In genomic region chr7:121449304-121449703, GRCh38 we compare ENCODE assay signal across 16 cellular contexts. TPM values are rescaled to one million over a fixed set of nuclear protein-coding genes. Genes with fewer than 3 reads are reported as not detected.
DNase-seq lines count a peak whose midpoint lies in the region; ATAC-seq, FAIRE-seq and TF ChIP-seq lines count a peak whose summit lies in the region.
"Had no signal": no experiment of that assay in that cellular context is flagged by ENCODE, and none has a peak within 500 bp of the region (broad histone marks: within the 10 kb centered on the region; RNA-seq: fewer than 3 reads in every experiment).

No MANE protein-coding gene starts in this region.

- H3K27me3 Mint-ChIP-seq in activated T-helper 1 cell treated with anti-CD3 and anti-CD28 coated beads, Interleukin-12 subunit alpha, Interleukin-12 subunit beta, Interleukin-2, Interleukin-4 antibody, amounts not matched to agents 30 ng/mL and 10 ng/mL and 1 ng/mL, durations not matched to agents 14 hours and 24 hours and 36 hours (ENCODE audit: insufficient read depth): no peaks in the 10 kb centered on the region
- H3K27me3 Mint-ChIP-seq: activated B cell treated with CpG ODN at 0.5 μM for 24 hours had no signal

- no peak for FAIRE-seq in GM12878 (lab: Jason Lieb, UNC)
- FAIRE-seq: GM12892 had no signal

- intact Hi-C loops in GM12878 (cut with micrococcal nuclease; ENCODE audit: unreplicated experiment): no loop called here
- intact Hi-C loops in sigmoid colon (cut with DNase I): no loop called here
- intact Hi-C loops in activated T-helper 1 cell treated with anti-CD3 and anti-CD28 coated beads, Interleukin-12 subunit alpha, Interleukin-12 subunit beta, Interleukin-2, Interleukin-4 antibody, amounts not matched to agents 30 ng/mL and 10 ng/mL and 1 ng/mL, durations not matched to agents 14 hours and 24 hours and 36 hours (cut with micrococcal nuclease): no loop called here

- SMC1A ChIA-PET in GM12878 (lab: Charles Lee; ENCODE audit: uncharacterized antibody, unreplicated experiment): interaction anchor here (0.6 to 2.6 kb wide), 8 partner anchors 9 to 282 kb away, joined by 3 to 21 read pairs (median 4); no protein-coding TSS in a partner anchor

- H3K9me2 ChIP-seq in hepatocyte (replicated peaks; ENCODE audit: insufficient read depth): no peaks in the 10 kb centered on the region

- POLR2A ChIA-PET in GM12878 (lab: Charles Lee): interaction anchor here (1.0 to 2.5 kb wide), 3 partner anchors 8 to 70 kb away, joined by 4 to 10 read pairs (median 4); no protein-coding TSS in a partner anchor

- H3K4me3 ChIP-seq in AG09309 (ENCODE audit: control insufficient read depth, low read depth, low read length) (no peak overlapping the region), GM12878 (no peak overlapping the region), hepatocyte (no peak overlapping the region), sigmoid colon (no peak overlapping the region), osteoblast (ENCODE audit: insufficient read depth, low read length) (no peak overlapping the region)
- H3K4me3 ChIP-seq: heart right ventricle, MG63, prostate gland had no signal

- peak; percentile 35; the same call in 1 of the 3 replicates for ATAC-seq in GM12878
- ATAC-seq: heart right ventricle, left colon had no signal

- RAD21 ChIA-PET in GM12878 (lab: Charles Lee; ENCODE audit: unreplicated experiment): interaction anchor here (1.1 to 1.4 kb wide), 2 partner anchors 81 to 87 kb away, joined by 3 to 4 read pairs; no protein-coding TSS in a partner anchor

- no peak overlapping the region for H3K27ac Mint-ChIP-seq in activated T-helper 1 cell treated with anti-CD3 and anti-CD28 coated beads, Interleukin-12 subunit alpha, Interleukin-12 subunit beta, Interleukin-2, Interleukin-4 antibody, amounts not matched to agents 30 ng/mL and 10 ng/mL and 1 ng/mL, durations not matched to agents 14 hours and 24 hours and 36 hours
- H3K27ac Mint-ChIP-seq: activated B cell treated with CpG ODN at 0.5 μM for 24 hours; activated naive CD4-positive, alpha-beta T cell treated with anti-CD3 and anti-CD28 coated beads for 36 hours had no signal

- in situ Hi-C loops in GM12878 (cut with MboI): no loop called here

- H3K9ac ChIP-seq in GM12878 (ENCODE audit: control insufficient read depth, insufficient read depth, low read length): no peak overlapping the region

- H3K4me1 ChIP-seq in GM12878 (ENCODE audit: control insufficient read depth, insufficient read depth, low read length) (no peaks in the 10 kb centered on the region), hepatocyte (ENCODE audit: insufficient read depth) (no peaks in the 10 kb centered on the region), sigmoid colon (no peaks in the 10 kb centered on the region), osteoblast (ENCODE audit: insufficient read depth, low read length) (peaks cover 10% of the 10 kb centered on the region)
- H3K4me1 ChIP-seq: prostate gland had no signal

- H2AFZ ChIP-seq in GM12878 (ENCODE audit: control insufficient read depth, low read depth, low read length) (no peak overlapping the region), hepatocyte (no peak overlapping the region), osteoblast (ENCODE audit: low read length) (no peak overlapping the region)

- TF ChIP-seq EP300 in GM12878 (IDR thresholded peaks at IDR 0.05; ENCODE audit: borderline replicate concordance in 1 of 2, control insufficient read depth in 1 of 2, low read depth in 2 of 2, low read length in 2 of 2): no peak
- TF ChIP-seq EP300 in sigmoid colon (IDR thresholded peaks at IDR 0.05): no peak

- H3K36me3 ChIP-seq in GM12878 (ENCODE audit: control insufficient read depth in 2 of 2, insufficient read depth in 2 of 2, low read length in 1 of 2) (no peaks in the 10 kb centered on the region), hepatocyte (replicated peaks; ENCODE audit: insufficient read depth, low read depth) (no peaks in the 10 kb centered on the region), sigmoid colon (no peaks in the 10 kb centered on the region), osteoblast (ENCODE audit: insufficient read depth, low read length) (no peaks in the 10 kb centered on the region)
- H3K36me3 ChIP-seq: heart right ventricle, MG63, prostate gland had no signal

- BruUV-seq in GM12878 (replicated peaks; lab: Mats Ljungman, UMichigan): no TSS peak

- no peaks in the 10 kb centered on the region for H3K4me1 Mint-ChIP-seq in activated T-helper 1 cell treated with anti-CD3 and anti-CD28 coated beads, Interleukin-12 subunit alpha, Interleukin-12 subunit beta, Interleukin-2, Interleukin-4 antibody, amounts not matched to agents 30 ng/mL and 10 ng/mL and 1 ng/mL, durations not matched to agents 14 hours and 24 hours and 36 hours (ENCODE audit: low read depth)

- peaks cover 11% of the 10 kb centered on the region for H3K9me3 Mint-ChIP-seq in activated T-helper 1 cell treated with anti-CD3 and anti-CD28 coated beads, Interleukin-12 subunit alpha, Interleukin-12 subunit beta, Interleukin-2, Interleukin-4 antibody, amounts not matched to agents 30 ng/mL and 10 ng/mL and 1 ng/mL, durations not matched to agents 14 hours and 24 hours and 36 hours
- H3K9me3 Mint-ChIP-seq: activated naive CD4-positive, alpha-beta T cell treated with anti-CD3 and anti-CD28 coated beads for 36 hours had no signal

- H3K36me3 Mint-ChIP-seq in activated T-helper 1 cell treated with anti-CD3 and anti-CD28 coated beads, Interleukin-12 subunit alpha, Interleukin-12 subunit beta, Interleukin-2, Interleukin-4 antibody, amounts not matched to agents 30 ng/mL and 10 ng/mL and 1 ng/mL, durations not matched to agents 14 hours and 24 hours and 36 hours (ENCODE audit: low read depth): peaks cover 3% of the 10 kb centered on the region

- WGBS in GM12878 (ENCODE audit: insufficient coverage, insufficient replicate concordance, low lambda C conversion rate, missing lambda C conversion rate): 70% methylated on average over 2 of the region's 2 CpGs
- 72% methylated on average over 2 of the region's 2 CpGs for WGBS in hepatocyte (ENCODE audit: low lambda C conversion rate, missing lambda C conversion rate)
- WGBS in sigmoid colon, 2 donors: 71 to 75% methylated on average over 2 of the region's 2 CpGs

- no peak for DNase-seq in AG09309 (ENCODE audit: low read depth)
- peak; percentile 6 for DNase-seq in NCI-H226
- DNase-seq in GM12878 (ENCODE audit: low read depth, low spot score): no peak
- DNase-seq in hepatocyte (ENCODE audit: low spot score): peak; percentile 34
- DNase-seq in NCI-H2081 (lab: John Stamatoyannopoulos, UW): no peak
- DNase-seq in sigmoid colon: no peak
- DNase-seq in activated T-helper 1 cell treated with anti-CD3 and anti-CD28 coated beads, Interleukin-12 subunit alpha, Interleukin-12 subunit beta, Interleukin-2, Interleukin-4 antibody, amounts not matched to agents 30 ng/mL and 10 ng/mL and 1 ng/mL, durations not matched to agents 14 hours and 24 hours and 36 hours (ENCODE audit: low spot score): no peak
- DNase-seq in osteoblast (ENCODE audit: insufficient read length, low spot score, missing footprints): no peak
- DNase-seq: activated B cell treated with CpG ODN at 0.5 μM for 24 hours; activated naive CD4-positive, alpha-beta T cell treated with anti-CD3 and anti-CD28 coated beads for 36 hours; heart right ventricle; left colon; MG63; NCI-H2107 had no signal

- no peak overlapping the region for H3K4me3 Mint-ChIP-seq in activated T-helper 1 cell treated with anti-CD3 and anti-CD28 coated beads, Interleukin-12 subunit alpha, Interleukin-12 subunit beta, Interleukin-2, Interleukin-4 antibody, amounts not matched to agents 30 ng/mL and 10 ng/mL and 1 ng/mL, durations not matched to agents 14 hours and 24 hours and 36 hours
- H3K4me3 Mint-ChIP-seq: activated B cell treated with CpG ODN at 0.5 μM for 24 hours; activated naive CD4-positive, alpha-beta T cell treated with anti-CD3 and anti-CD28 coated beads for 36 hours had no signal

- H3K27me3 ChIP-seq in GM12878 (replicated peaks in 1 of 2; ENCODE audit: control insufficient read depth in 2 of 2, insufficient read depth in 2 of 2, low read length in 1 of 2): no peaks in the 10 kb centered on the region
- H3K27me3 ChIP-seq in hepatocyte: no peaks in the 10 kb centered on the region
- H3K27me3 ChIP-seq in sigmoid colon: no peaks in the 10 kb centered on the region
- no peaks in the 10 kb centered on the region for H3K27me3 ChIP-seq in osteoblast (ENCODE audit: insufficient read depth, low read length)
- H3K27me3 ChIP-seq: MG63 had no signal

- H3K27ac ChIP-seq in GM12878 (ENCODE audit: control insufficient read depth, insufficient read depth): no peak overlapping the region
- H3K27ac ChIP-seq in hepatocyte: peak overlapping the region; percentile 7
- no peak overlapping the region for H3K27ac ChIP-seq in sigmoid colon
- H3K27ac ChIP-seq in osteoblast (ENCODE audit: low read depth, low read length): no peak overlapping the region
- H3K27ac ChIP-seq: prostate gland had no signal

- H4K20me1 ChIP-seq in GM12878 (ENCODE audit: control insufficient read depth, insufficient read depth) (no peaks in the 10 kb centered on the region), hepatocyte (ENCODE audit: insufficient read depth, poor library complexity, severe bottlenecking) (no peaks in the 10 kb centered on the region), osteoblast (ENCODE audit: insufficient read depth, low read length) (no peaks in the 10 kb centered on the region)

- CTCF ChIA-PET in GM12878 (lab: Yijun Ruan, JAX): interaction anchor here (0.7 to 1.5 kb wide), 4 partner anchors 9 to 98 kb away, joined by 3 to 4 read pairs (median 4); no protein-coding TSS in a partner anchor

- H3K9me3 ChIP-seq in GM12878 (replicated peaks; ENCODE audit: control insufficient read depth, insufficient read depth, low read length) (no peaks in the 10 kb centered on the region), hepatocyte (ENCODE audit: low read depth) (no peaks in the 10 kb centered on the region), sigmoid colon (no peaks in the 10 kb centered on the region), osteoblast (ENCODE audit: low read depth, low read length) (no peaks in the 10 kb centered on the region)
- H3K9me3 ChIP-seq: heart right ventricle, MG63, prostate gland had no signal

- no peak for TF ChIP-seq RAD21 in GM12878 (IDR thresholded peaks at IDR 0.05; ENCODE audit: insufficient read depth, low read depth, low read length)

- peak; percentile 12 for TF ChIP-seq CTCF in AG09309 (IDR thresholded peaks at IDR 0.05; ENCODE audit: control insufficient read depth, insufficient read depth, low read depth, low read length, missing control alignments)
- TF ChIP-seq CTCF in GM12878 (IDR thresholded peaks at IDR 0.05 in 2 of 3, conservative IDR thresholded peaks at IDR 0.05 in 1 of 3; ENCODE audit: control insufficient read depth in 2 of 3, extremely low read depth in 1 of 3, insufficient read depth in 1 of 3, low read depth in 3 of 3, low read length in 3 of 3): no peak
- TF ChIP-seq CTCF in hepatocyte (IDR thresholded peaks at IDR 0.05; ENCODE audit: poor library complexity): peak; percentile 27
- TF ChIP-seq CTCF in sigmoid colon (IDR thresholded peaks at IDR 0.05): no peak
- no peak for TF ChIP-seq CTCF in osteoblast (IDR thresholded peaks at IDR 0.05; ENCODE audit: extremely low read depth, low read depth, low read length)

- H3K4me2 ChIP-seq in GM12878 (ENCODE audit: control insufficient read depth, insufficient read depth): no peak overlapping the region
- no peak overlapping the region for H3K4me2 ChIP-seq in hepatocyte
- H3K4me2 ChIP-seq in osteoblast (ENCODE audit: insufficient read depth, low read length): no peak overlapping the region

- TF ChIP-seq POLR2A in GM12878 (IDR thresholded peaks at IDR 0.05; ENCODE audit: low read depth, low read length) (no peak), sigmoid colon (IDR thresholded peaks at IDR 0.05) (no peak)

- H3K79me2 ChIP-seq in GM12878 (ENCODE audit: control insufficient read depth, insufficient read depth, low read length) (no peaks in the 10 kb centered on the region), hepatocyte (no peaks in the 10 kb centered on the region), osteoblast (ENCODE audit: insufficient read depth, low read length) (no peaks in the 10 kb centered on the region)

RNA-seq across cellular contexts. Expression of gene FAM3C, which starts 53.2 kb away (rescaled TPM):
- 225 and 231 TPM in 2 replicates for total RNA-seq in GM12878 (2013; cell fraction: nucleolus; rRNA removed)
- 23.6 and 28.8 TPM in 2 replicates for total RNA-seq in GM12878 (2014; rRNA removed)
- 22.8 and 23.5 TPM in 2 replicates for total RNA-seq in GM12878 (2014; rRNA removed; fragmentation: Illumina TruSeq; extraction: Trizol)
- 25.0 and 25.7 TPM in 2 replicates for total RNA-seq in GM12878 (2021)
- 25.9 TPM for polyA plus RNA-seq in GM12878 (2011; ENCODE audit: low read depth)
- polyA plus RNA-seq in GM12878 (2011; rRNA removed): 110 and 179 TPM in 2 replicates
- polyA plus RNA-seq in GM12878 (2011; cell fraction: cytosol; rRNA removed): 24.1 and 27.6 TPM in 2 replicates
- 72.4 and 86.3 TPM in 2 replicates for polyA plus RNA-seq in GM12878 (2011; cell fraction: nucleus; rRNA removed)
- 40.1 and 44.7 TPM in 2 replicates for polyA plus RNA-seq in GM12878 (2012)
- 34.6 and 50.6 TPM in 2 replicates for polyA plus RNA-seq in GM12878 (2014; fragmentation: Illumina TruSeq; extraction: Trizol)
- polyA plus RNA-seq in GM12878 (2014; fragmentation: Nextera tagmentation; extraction: Ambion mirVana): 10 to 100 TPM; 11.0 to 13.6 TPM
- 26.0 and 30.6 TPM in 2 replicates for polyA plus RNA-seq in GM12878 (2014; rRNA removed)
- 10 to 100 TPM; 33.4 to 38.0 TPM for polyA plus RNA-seq in GM12878 (2016; fragmentation: Nextera tagmentation; extraction: Ambion mirVana)
- 30.8 and 44.3 TPM in 2 replicates for polyA minus RNA-seq in GM12878 (2011; rRNA and poly(A)+ RNA removed)
- polyA minus RNA-seq in GM12878 (2011; cell fraction: cytosol; rRNA and poly(A)+ RNA removed): 14.0 and 20.4 TPM in 2 replicates
- 104 and 136 TPM in 2 replicates for polyA minus RNA-seq in GM12878 (2011; cell fraction: nucleus; rRNA and poly(A)+ RNA removed)
- 113 and 119 TPM in 2 replicates for total RNA-seq in hepatocyte
- 120 and 127 TPM in 2 replicates for polyA plus RNA-seq in hepatocyte
- 10 to 100 TPM; 32.1 to 58.9 (median 49.2) TPM for total RNA-seq in sigmoid colon
- polyA plus RNA-seq in sigmoid colon: 10 to 100 TPM in 2 of 3 donors, 1 to 10 TPM in 1; 9.0 to 35.2 (median 15.6) TPM
- total RNA-seq in activated T-helper 1 cell treated with anti-CD3 and anti-CD28 coated beads, Interleukin-12 subunit alpha, Interleukin-12 subunit beta, Interleukin-2, Interleukin-4 antibody, amounts not matched to agents 30 ng/mL and 10 ng/mL and 1 ng/mL, durations not matched to agents 14 hours and 24 hours and 36 hours: 103 and 114 TPM in 2 replicates
- total RNA-seq in osteoblast: 65.5 and 67.2 TPM in 2 replicates

Comparison
In these comparisons a context has a peak if more than half of its experiments do, and no peak if none do; other contexts are left out.
1. DNase-seq: peak in NCI-H226 (single experiment) and hepatocyte (single experiment); none in AG09309 (single experiment), GM12878 (single experiment), NCI-H2081 (0 of 2), sigmoid colon (single experiment), activated T-helper 1 cell treated with anti-CD3 and anti-CD28 coated beads, Interleukin-12 subunit alpha, Interleukin-12 subunit beta, Interleukin-2, Interleukin-4 antibody, amounts not matched to agents 30 ng/mL and 10 ng/mL and 1 ng/mL, durations not matched to agents 14 hours and 24 hours and 36 hours (single experiment) and osteoblast (single experiment).
2. CTCF ChIP-seq: peak in AG09309 (single experiment) and hepatocyte (single experiment); none in GM12878 (0 of 3), sigmoid colon (0 of 4) and osteoblast (single experiment).